In genomic region chr19:49876422-49877019, GRCh38 we compare ENCODE assay signal across 1 cellular context.
TF ChIP-seq lines count a peak whose summit lies in the region.

No MANE protein-coding gene starts in this region.

TF ChIP-seq in HepG2, 621 proteins besides CTCF, POLR2A, EP300 and RAD21 (continued from another document and continues in another):
- peak; percentile 75 for TF ChIP-seq ZGPAT (CRISPR knock-in tag; IDR thresholded peaks at IDR 0.05)
- no peak for TF ChIP-seq SP1 (IDR thresholded peaks at IDR 0.05)
- TF ChIP-seq SP1 (CRISPR knock-in tag; IDR thresholded peaks at IDR 0.05): peak; percentile 88
- TF ChIP-seq ZBTB25 (CRISPR knock-in tag; IDR thresholded peaks at IDR 0.05): peak; percentile 52
- 0 out of 2 replicates have a peak, but pooled peaks have one; percentile 51 for TF ChIP-seq ZIK1 (CRISPR knock-in tag; IDR thresholded peaks at IDR 0.05; ENCODE audit: borderline replicate concordance, low read depth)
- TF ChIP-seq CCDC6 (CRISPR knock-in tag; IDR thresholded peaks at IDR 0.05): peak; percentile 77; the same call in 1 of the 2 replicates
- TF ChIP-seq ZNF30 (CRISPR knock-in tag; IDR thresholded peaks at IDR 0.05): no peak
- TF ChIP-seq SKIL (CRISPR knock-in tag; IDR thresholded peaks at IDR 0.05; ENCODE audit: borderline replicate concordance): no peak
- no peak for TF ChIP-seq USF2 (IDR thresholded peaks at IDR 0.05; ENCODE audit: low read depth, low read length)
- peak; percentile 35; the same call in 1 of the 2 replicates for TF ChIP-seq USF2 (CRISPR knock-in tag; IDR thresholded peaks at IDR 0.05; ENCODE audit: borderline replicate concordance)
- no peak for TF ChIP-seq ZNF75D (CRISPR knock-in tag; IDR thresholded peaks at IDR 0.05; ENCODE audit: borderline replicate concordance)
- peak; percentile 49; the same call in 1 of the 2 replicates for TF ChIP-seq KAT8 (CRISPR knock-in tag; IDR thresholded peaks at IDR 0.05)
- TF ChIP-seq GATAD2A (CRISPR knock-in tag; IDR thresholded peaks at IDR 0.05): no peak
- TF ChIP-seq PRDM4 (CRISPR knock-in tag; IDR thresholded peaks at IDR 0.05; ENCODE audit: borderline replicate concordance): no peak
- TF ChIP-seq ETV5 (CRISPR knock-in tag; IDR thresholded peaks at IDR 0.05; ENCODE audit: borderline replicate concordance): peak; percentile 62; the same call in 1 of the 2 replicates
- TF ChIP-seq TEAD2 (CRISPR knock-in tag; IDR thresholded peaks at IDR 0.05): no peak
- no peak for TF ChIP-seq KMT2B (CRISPR knock-in tag; IDR thresholded peaks at IDR 0.05)
- peak; percentile 41; the same call in 1 of the 2 replicates for TF ChIP-seq BORCS8-MEF2B (CRISPR knock-in tag; IDR thresholded peaks at IDR 0.05)
- TF ChIP-seq TBX2 (CRISPR knock-in tag; IDR thresholded peaks at IDR 0.05; ENCODE audit: borderline replicate concordance): peak; percentile 61; the same call in 1 of the 2 replicates
- peak; percentile 12; the same call in 1 of the 2 replicates for TF ChIP-seq HDAC2 (CRISPR knock-in tag; IDR thresholded peaks at IDR 0.05)
- 0 out of 2 replicates have a peak, but pooled peaks have one; percentile 18 for TF ChIP-seq TSC22D2 (CRISPR knock-in tag; IDR thresholded peaks at IDR 0.05; ENCODE audit: borderline replicate concordance)
- peak; percentile 76 for TF ChIP-seq ARID4A (CRISPR knock-in tag; IDR thresholded peaks at IDR 0.05; ENCODE audit: borderline replicate concordance)
- no peak for TF ChIP-seq PCBP2 (optimal IDR thresholded peaks at IDR 0.05; ENCODE audit: low read depth, low read length, poor library complexity, severe bottlenecking)
- no peak for TF ChIP-seq ZNF430 (CRISPR knock-in tag; IDR thresholded peaks at IDR 0.05)
- TF ChIP-seq SP140L (CRISPR knock-in tag; IDR thresholded peaks at IDR 0.05; ENCODE audit: borderline replicate concordance): no peak
- no peak for TF ChIP-seq MLXIP (CRISPR knock-in tag; IDR thresholded peaks at IDR 0.05; ENCODE audit: borderline replicate concordance)
- TF ChIP-seq SAP130 (CRISPR knock-in tag; IDR thresholded peaks at IDR 0.05; ENCODE audit: low read depth): peak; percentile 74
- TF ChIP-seq SRSF4 (IDR thresholded peaks at IDR 0.05; ENCODE audit: low read depth, low read length, poor library complexity, severe bottlenecking): no peak
- TF ChIP-seq ZNF747 (CRISPR knock-in tag; IDR thresholded peaks at IDR 0.05; ENCODE audit: borderline replicate concordance): peak; percentile 94
- TF ChIP-seq FOXO1 (CRISPR knock-in tag; IDR thresholded peaks at IDR 0.05): peak; percentile 70
- peak; percentile 15 for TF ChIP-seq TBL1XR1 (IDR thresholded peaks at IDR 0.05; ENCODE audit: borderline replicate concordance, low read length, partially characterized antibody)
- TF ChIP-seq KDM3A (CRISPR knock-in tag; IDR thresholded peaks at IDR 0.05; ENCODE audit: low read depth): no peak; the same call in 1 of the 2 replicates
- no peak for TF ChIP-seq SCMH1 (CRISPR knock-in tag; IDR thresholded peaks at IDR 0.05; ENCODE audit: borderline replicate concordance)
- TF ChIP-seq LBX2 (CRISPR knock-in tag; IDR thresholded peaks at IDR 0.05; ENCODE audit: borderline replicate concordance): peak; percentile 66; the same call in 1 of the 2 replicates
- peak; percentile 82; the same call in 1 of the 2 replicates for TF ChIP-seq THAP7 (CRISPR knock-in tag; IDR thresholded peaks at IDR 0.05)
- TF ChIP-seq ZNF205 (CRISPR knock-in tag; IDR thresholded peaks at IDR 0.05): no peak
- TF ChIP-seq ZNF224 (CRISPR knock-in tag; IDR thresholded peaks at IDR 0.05): 0 out of 2 replicates have a peak, but pooled peaks have one; percentile 25
- TF ChIP-seq ZBTB43 (CRISPR knock-in tag; conservative IDR thresholded peaks at IDR 0.05): no peak
- peak; percentile 83 for TF ChIP-seq SPEN (CRISPR knock-in tag; IDR thresholded peaks at IDR 0.05; ENCODE audit: low read depth)
- TF ChIP-seq ZNF484 (CRISPR knock-in tag; IDR thresholded peaks at IDR 0.05; ENCODE audit: borderline replicate concordance, low read depth): no peak
- TF ChIP-seq ZNF121 (CRISPR knock-in tag; IDR thresholded peaks at IDR 0.05): no peak
- TF ChIP-seq FOXA1 (IDR thresholded peaks at IDR 0.05): no peak
- peak; percentile 24 for TF ChIP-seq FOXA1 (CRISPR knock-in tag; IDR thresholded peaks at IDR 0.05)
